9 cellular contexts compared by ENCODE assay signal in genomic region chr4:128528793-128529553, GRCh38.
DNase-seq lines count a peak whose midpoint lies in the region; ATAC-seq and TF ChIP-seq lines count a peak whose summit lies in the region.
"Had no signal": no experiment of that assay in that cellular context is flagged by ENCODE, and none has a peak within 500 bp of the region (broad histone marks: within the 10 kb centered on the region; RNA-seq: fewer than 3 reads in every experiment).

No MANE protein-coding gene starts in this region.

- H3K27ac ChIP-seq in transverse colon: peak overlapping the region in 3 of 4 donors; percentile 11 to 50 (median 49)
- H3K27ac ChIP-seq in caudate nucleus (ENCODE audit: low read depth, low read length): no peak overlapping the region

- TF ChIP-seq CTCF in cardiac fibroblast (IDR thresholded peaks at IDR 0.05; ENCODE audit: low read depth, low read length): no peak
- no peak for TF ChIP-seq CTCF in kidney epithelial cell (IDR thresholded peaks at IDR 0.05; ENCODE audit: insufficient read depth, low read length, poor library complexity, severe bottlenecking)
- no peak for TF ChIP-seq CTCF in transverse colon (IDR thresholded peaks at IDR 0.05)

- no peak overlapping the region for H3K27ac Mint-ChIP-seq in activated naive CD8-positive, alpha-beta T cell treated with anti-CD3 and anti-CD28 coated beads for 36 hours

- no peaks in the 10 kb centered on the region for H3K36me3 ChIP-seq in kidney epithelial cell (ENCODE audit: control insufficient read depth, insufficient read depth, low read length)
- no peaks in the 10 kb centered on the region for H3K36me3 ChIP-seq in transverse colon

- H3K4me3 ChIP-seq in cardiac fibroblast (replicated peaks in 1 of 2; ENCODE audit: low read depth in 2 of 2, low read length in 2 of 2): no peak overlapping the region
- no peak overlapping the region for H3K4me3 ChIP-seq in kidney epithelial cell (ENCODE audit: low read depth, low read length)
- no peak overlapping the region for H3K4me3 ChIP-seq in transverse colon

- no peaks in the 10 kb centered on the region for H3K36me3 Mint-ChIP-seq in activated naive CD8-positive, alpha-beta T cell treated with anti-CD3 and anti-CD28 coated beads for 36 hours

- intact Hi-C loops in transverse colon (cut with DNase I; ENCODE audit: low total_unique reads): no loop called here

- H3K27me3 ChIP-seq in kidney epithelial cell (ENCODE audit: control insufficient read depth, insufficient read depth, low read length) (no peaks in the 10 kb centered on the region), transverse colon (no peaks in the 10 kb centered on the region)

- no peaks in the 10 kb centered on the region for H3K9me3 Mint-ChIP-seq in activated naive CD8-positive, alpha-beta T cell treated with anti-CD3 and anti-CD28 coated beads for 36 hours

- H3K4me1 Mint-ChIP-seq in activated naive CD8-positive, alpha-beta T cell treated with anti-CD3 and anti-CD28 coated beads for 36 hours: peaks cover 3% of the 10 kb centered on the region

- 74 to 75% methylated on average over 2 to 4 of the region's 4 CpGs for WGBS in transverse colon (ENCODE audit: low coverage in 1 of 2), 2 donors

- TF ChIP-seq EP300 in transverse colon (IDR thresholded peaks at IDR 0.05; ENCODE audit: low read depth): peak; percentile 38

- ATAC-seq in GM18498 (IDR thresholded peaks at IDR 0.05; ENCODE audit: unreplicated experiment): no peak

- in situ Hi-C loops in transverse colon (cut with MboI; ENCODE audit: low pct_ligation_motif_present in 1 of 4, low pct_unique_long_range_greater_than_20kb in 1 of 4, low sequenced_read_pairs in 3 of 4): no loop called here

- peak; percentile 97 for DNase-seq in HT1080 (ENCODE audit: low read depth)
- DNase-seq in cardiac fibroblast (ENCODE audit: low read depth in 2 of 2): peak; percentile 96 to 100
- peak; percentile 99 for DNase-seq in kidney epithelial cell (ENCODE audit: low read depth)
- no peak for DNase-seq in transverse colon
- no peak for DNase-seq in caudate nucleus (lab: John Stamatoyannopoulos, UW)
- no peak for DNase-seq in mesenteric fat pad (ENCODE audit: low spot score)
- no peak for DNase-seq in activated naive CD8-positive, alpha-beta T cell treated with anti-CD3 and anti-CD28 coated beads for 36 hours
- DNase-seq: activated CD4-positive, alpha-beta T cell treated with anti-CD3 and anti-CD28 coated beads, Interleukin-2, amount 50 U/mL, for 48 hours had no signal

- TF ChIP-seq POLR2A in transverse colon (IDR thresholded peaks at IDR 0.05): no peak

- H3K27me3 Mint-ChIP-seq in activated naive CD8-positive, alpha-beta T cell treated with anti-CD3 and anti-CD28 coated beads for 36 hours: peaks cover 7% of the 10 kb centered on the region

- peaks cover 0 to 36% (median 15%) of the 10 kb centered on the region in 4 donors for H3K4me1 ChIP-seq in transverse colon

- H3K4me3 Mint-ChIP-seq in activated naive CD8-positive, alpha-beta T cell treated with anti-CD3 and anti-CD28 coated beads for 36 hours: no peak overlapping the region

- H3K9me3 ChIP-seq in transverse colon: no peaks in the 10 kb centered on the region

Comparison
In these comparisons a context has a peak if more than half of its experiments do, and no peak if none do; other contexts are left out.
1. DNase-seq: peak in HT1080 (single experiment), cardiac fibroblast (2 of 2) and kidney epithelial cell (single experiment); none in transverse colon (single experiment), caudate nucleus (0 of 61), mesenteric fat pad (single experiment) and activated naive CD8-positive, alpha-beta T cell treated with anti-CD3 and anti-CD28 coated beads for 36 hours (single experiment).